Comparison of ENCODE assay signal across 8 cellular contexts in genomic region chr11:110429614-110430266, GRCh38. TPM values are rescaled to one million over a fixed set of nuclear protein-coding genes. Genes with fewer than 3 reads are reported as not detected.
DNase-seq lines count a peak whose midpoint lies in the region; ATAC-seq, FAIRE-seq and TF ChIP-seq lines count a peak whose summit lies in the region.

Gene FDX1, plus strand, starts transcription at chr11:110429948. Its CDS starts 173 bp downstream, at chr11:110430121.

- H3K4me1 Mint-ChIP-seq in activated CD4-positive, alpha-beta memory T cell treated with anti-CD3 and anti-CD28 coated beads, Interleukin-2, amount 10 ng/mL, durations not matched to agents 7 days and 5 days, result peaks cover 40% of the 10 kb centered on the region

- H3K27me3 Mint-ChIP-seq in activated CD4-positive, alpha-beta memory T cell treated with anti-CD3 and anti-CD28 coated beads, Interleukin-2, amount 10 ng/mL, durations not matched to agents 7 days and 5 days, result no peaks in the 10 kb centered on the region

- peak within 1 kb of the TSS; percentile 92 for H3K27ac ChIP-seq in lower lobe of right lung

- intact Hi-C loops in lower lobe of right lung (cut with DNase I), result loop anchor here (5.0 to 10.0 kb wide), 2 partner anchors 55 to 227 kb away; no protein-coding TSS in a partner anchor

- peaks cover 40% of the 10 kb centered on the region for H3K4me1 ChIP-seq in lower lobe of right lung

- H3K36me3 Mint-ChIP-seq in activated CD4-positive, alpha-beta memory T cell treated with anti-CD3 and anti-CD28 coated beads, Interleukin-2, amount 10 ng/mL, durations not matched to agents 7 days and 5 days (ENCODE audit: low read depth), result peaks cover 3% of the 10 kb centered on the region

- no peaks in the 10 kb centered on the region for H3K36me3 ChIP-seq in lower lobe of right lung

- POLR2A ChIA-PET in activated CD4-positive, alpha-beta memory T cell treated with anti-CD3 and anti-CD28 coated beads, Interleukin-2, amount 10 ng/mL, durations not matched to agents 7 days and 5 days (lab: Charles Lee), result interaction anchor here (0.6 to 2.3 kb wide), 11 partner anchors 16 to 478 kb away, joined by 3 to 8 read pairs (median 3); partner anchors contain the start of gene RDX

- H3K4me3 ChIP-seq in lower lobe of right lung, result peak within 1 kb of the TSS; percentile 85

- H3K9me3 ChIP-seq in lower lobe of right lung, result no peaks in the 10 kb centered on the region

- peak within 1 kb of the TSS; percentile 86 for H3K27ac Mint-ChIP-seq in activated CD4-positive, alpha-beta memory T cell treated with anti-CD3 and anti-CD28 coated beads, Interleukin-2, amount 10 ng/mL, durations not matched to agents 7 days and 5 days

- CTCF ChIA-PET in activated CD4-positive, alpha-beta memory T cell treated with anti-CD3 and anti-CD28 coated beads, Interleukin-2, amount 10 ng/mL, durations not matched to agents 7 days and 5 days (lab: Charles Lee), result interaction anchor here (0.6 to 8.1 kb wide), 27 partner anchors 9 to 989 kb away, joined by 3 to 107 read pairs (median 4); partner anchors contain the start of gene RDX

- DNase-seq in CD1c-positive myeloid dendritic cell (ENCODE audit: extremely low spot score) (peak; percentile 92), GM19239 (ENCODE audit: insufficient read length, low spot score) (peak; percentile 55), NCI-H748 treated with DMSO at 0.1 percent for 48 hours (lab: John Stamatoyannopoulos, UW) (peak; percentile 52), ecto neural progenitor cell (ENCODE audit: low spot score) (peak; percentile 94), lower lobe of right lung (peak; percentile 93)
- peak; percentile 80 for DNase-seq in activated CD4-positive, alpha-beta memory T cell treated with anti-CD3 and anti-CD28 coated beads, Interleukin-2, amount 10 ng/mL, durations not matched to agents 7 days and 5 days
- peak; percentile 70 to 85 (median 71) for DNase-seq in stimulated activated CD4-positive, alpha-beta T cell treated with anti-CD3 and anti-CD28 coated beads, TNF-alpha, amount 100 ng/mL, for 24 hours (ENCODE audit: low read depth in 3 of 3)

- peak; percentile 89 for FAIRE-seq in GM19239 (lab: Jason Lieb, UNC)

- H3K4me3 Mint-ChIP-seq in activated CD4-positive, alpha-beta memory T cell treated with anti-CD3 and anti-CD28 coated beads, Interleukin-2, amount 10 ng/mL, durations not matched to agents 7 days and 5 days, result peak within 1 kb of the TSS; percentile 96

- no peaks in the 10 kb centered on the region for H3K27me3 ChIP-seq in lower lobe of right lung (ENCODE audit: low read depth)

- ATAC-seq in HG03442 (IDR thresholded peaks at IDR 0.05; ENCODE audit: unreplicated experiment) (peak; percentile 86), lower lobe of right lung (peak; percentile 95)

- no peaks in the 10 kb centered on the region for H3K9me3 Mint-ChIP-seq in activated CD4-positive, alpha-beta memory T cell treated with anti-CD3 and anti-CD28 coated beads, Interleukin-2, amount 10 ng/mL, durations not matched to agents 7 days and 5 days

- peak; percentile 67 for TF ChIP-seq CTCF in lower lobe of right lung (IDR thresholded peaks at IDR 0.05)

RNA-seq across cellular contexts. Expression of gene FDX1, which starts in this region (rescaled TPM):
- total RNA-seq in activated CD4-positive, alpha-beta memory T cell treated with anti-CD3 and anti-CD28 coated beads, Interleukin-2, amount 10 ng/mL, durations not matched to agents 7 days and 5 days, result 10 to 100 TPM; 10.9 to 11.6 TPM
- 19.5 TPM for total RNA-seq in lower lobe of right lung

Comparison
In these comparisons a context has a peak if more than half of its experiments do, and no peak if none do; other contexts are left out.
1. Peak in every context shown above with its lines: DNase-seq, ATAC-seq, H3K4me3 ChIP-seq and H3K27ac ChIP-seq.